In genomic region chrX:38803609-38804480, GRCh38 we compare ENCODE assay signal across 8 cellular contexts. TPM values are rescaled to one million over a fixed set of nuclear protein-coding genes. Genes with fewer than 3 reads are reported as not detected.
DNase-seq lines count a peak whose midpoint lies in the region; ATAC-seq, FAIRE-seq and TF ChIP-seq lines count a peak whose summit lies in the region.

No MANE protein-coding gene starts in this region.

- POLR2A ChIA-PET in CD4-positive, alpha-beta T cell (lab: Charles Lee): interaction anchor here (0.5 to 4.8 kb wide), 6 partner anchors 13 to 87 kb away, joined by 3 to 45 read pairs (median 4); no protein-coding TSS in a partner anchor
- POLR2A ChIA-PET in activated CD4-positive, alpha-beta memory T cell treated with anti-CD3 and anti-CD28 coated beads, Interleukin-2, amount 10 ng/mL, durations not matched to agents 7 days and 5 days (lab: Charles Lee): interaction anchor here (0.6 to 4.9 kb wide), 5 partner anchors 13 to 1373 kb away, joined by 3 to 26 read pairs (median 3); partner anchors contain the start of gene BCOR
- POLR2A ChIA-PET in H1 (lab: Charles Lee; ENCODE audit: partially characterized antibody): interaction anchor here (0.6 to 5.8 kb wide), 23 partner anchors 11 to 391 kb away, joined by 3 to 64 read pairs (median 4); no protein-coding TSS in a partner anchor

- ATAC-seq in CD4-positive, alpha-beta T cell (ENCODE audit: poor library complexity): peak; percentile 21
- ATAC-seq in GM19395 (IDR thresholded peaks at IDR 0.05; ENCODE audit: unreplicated experiment) (peak; percentile 49), HG03469 (IDR thresholded peaks at IDR 0.05; ENCODE audit: unreplicated experiment) (peak; percentile 26), memory B cell (ENCODE audit: low read depth) (peak; percentile 53)

- no peak overlapping the region for H2BK120ac ChIP-seq in H1 (replicated peaks; ENCODE audit: low read depth, low read length)

- peak in 9 of 10 experiments; percentile 33 to 65 (median 48) for DNase-seq in CD4-positive, alpha-beta T cell
- peak; percentile 68 for DNase-seq in NCI-H748 treated with DMSO at 0.1 percent for 48 hours (lab: John Stamatoyannopoulos, UW)
- peak; percentile 80 for DNase-seq in activated CD4-positive, alpha-beta memory T cell treated with anti-CD3 and anti-CD28 coated beads, Interleukin-2, amount 10 ng/mL, durations not matched to agents 7 days and 5 days
- peak; percentile 57 to 79 for DNase-seq in H1 (ENCODE audit: low read depth in 1 of 2, low spot score in 2 of 2)
- DNase-seq in memory B cell (ENCODE audit: low spot score in 2 of 2): peak in 1 of 2 donors; percentile 25
- peak; percentile 29 for DNase-seq in stimulated activated CD8-positive, alpha-beta memory T cell treated with anti-CD3 and anti-CD28 coated beads, Interleukin-12 subunit alpha, Interleukin-12 subunit beta, amount 100 ng/mL, for 4 hours (ENCODE audit: low read depth)

- peak overlapping the region; percentile 89 for H2BK5ac ChIP-seq in H1 (ENCODE audit: low read depth, low read length)

- H3K9ac ChIP-seq in H1 (replicated peaks in 1 of 4; ENCODE audit: extremely low read depth in 1 of 4, low read depth in 3 of 4, low read length in 3 of 4): peak overlapping the region; percentile 79 to 97 (median 83)

- H3K4me3 ChIP-seq in H1 (ENCODE audit: extremely low read depth in 1 of 4, insufficient read depth in 2 of 4, low read depth in 3 of 4, low read length in 4 of 4): peak overlapping the region; percentile 74 to 95 (median 88)

- intact Hi-C loops in CD4-positive, alpha-beta T cell (cut with DNase I, micrococcal nuclease): loop anchor here (10.0 kb wide), 2 partner anchors 71 to 91 kb away; no protein-coding TSS in a partner anchor

- H3K79me2 ChIP-seq in H1 (ENCODE audit: control insufficient read depth in 1 of 2, insufficient read depth in 2 of 2, low read length in 2 of 2): peaks cover 5 to 44% of the 10 kb centered on the region in 2 experiments; a peak in 3 of 4 replicates

- TF ChIP-seq RAD21 in H1 (IDR thresholded peaks at IDR 0.05 in 1 of 2, conservative IDR thresholded peaks at IDR 0.05 in 1 of 2; ENCODE audit: low read depth in 2 of 2, low read length in 2 of 2): no peak

- H3K4ac ChIP-seq in H1 (replicated peaks; ENCODE audit: insufficient read length, low read depth, low read length): peak overlapping the region; percentile 53

- no peaks in the 10 kb centered on the region for H3K27me3 Mint-ChIP-seq in CD4-positive, alpha-beta T cell
- H3K27me3 Mint-ChIP-seq in activated CD4-positive, alpha-beta memory T cell treated with anti-CD3 and anti-CD28 coated beads, Interleukin-2, amount 10 ng/mL, durations not matched to agents 7 days and 5 days: no peaks in the 10 kb centered on the region
- H3K27me3 Mint-ChIP-seq in memory B cell: peaks cover 2% of the 10 kb centered on the region

- H3K4me3 Mint-ChIP-seq in CD4-positive, alpha-beta T cell: peak overlapping the region; percentile 95
- H3K4me3 Mint-ChIP-seq in activated CD4-positive, alpha-beta memory T cell treated with anti-CD3 and anti-CD28 coated beads, Interleukin-2, amount 10 ng/mL, durations not matched to agents 7 days and 5 days: peak overlapping the region; percentile 87
- peak overlapping the region; percentile 91 for H3K4me3 Mint-ChIP-seq in memory B cell

- H3K23me2 ChIP-seq in H1 (ENCODE audit: low read depth, low read length): peaks cover 3% of the 10 kb centered on the region; the same call in 1 of the 2 replicates

- CTCF ChIA-PET in CD4-positive, alpha-beta T cell (lab: Charles Lee): no interaction called here
- CTCF ChIA-PET in activated CD4-positive, alpha-beta memory T cell treated with anti-CD3 and anti-CD28 coated beads, Interleukin-2, amount 10 ng/mL, durations not matched to agents 7 days and 5 days (lab: Charles Lee): interaction anchor here (1.4 kb wide), 1 partner anchor 1051 kb away, joined by 3 read pairs; no protein-coding TSS in a partner anchor
- CTCF ChIA-PET in H1 (lab: Charles Lee; ENCODE audit: partially characterized antibody): no interaction called here

- peak overlapping the region; percentile 98 for H3K27ac Mint-ChIP-seq in CD4-positive, alpha-beta T cell
- peak overlapping the region; percentile 95 for H3K27ac Mint-ChIP-seq in activated CD4-positive, alpha-beta memory T cell treated with anti-CD3 and anti-CD28 coated beads, Interleukin-2, amount 10 ng/mL, durations not matched to agents 7 days and 5 days
- H3K27ac Mint-ChIP-seq in memory B cell: peak overlapping the region; percentile 75

- H3K23ac ChIP-seq in H1 (ENCODE audit: insufficient read length): no peak overlapping the region

- TF ChIP-seq CTCF in CD4-positive, alpha-beta T cell (IDR thresholded peaks at IDR 0.05): no peak
- TF ChIP-seq CTCF in H1 (IDR thresholded peaks at IDR 0.05; ENCODE audit: control extremely low read depth in 1 of 3, insufficient read depth in 1 of 3, low read depth in 1 of 3, low read length in 3 of 3): no peak

- H2BK12ac ChIP-seq in H1 (ENCODE audit: low read depth, low read length): no peak overlapping the region

- peaks cover 47% of the 10 kb centered on the region for H3K4me1 Mint-ChIP-seq in CD4-positive, alpha-beta T cell (ENCODE audit: low read depth)
- H3K4me1 Mint-ChIP-seq in activated CD4-positive, alpha-beta memory T cell treated with anti-CD3 and anti-CD28 coated beads, Interleukin-2, amount 10 ng/mL, durations not matched to agents 7 days and 5 days: peaks cover 21% of the 10 kb centered on the region
- H3K4me1 Mint-ChIP-seq in memory B cell: peaks cover 10% of the 10 kb centered on the region

- TF ChIP-seq POLR2A in H1 (IDR thresholded peaks at IDR 0.05; ENCODE audit: control extremely low read depth in 1 of 2, low read depth in 2 of 2, low read length in 2 of 2): peak; percentile 70 to 93

- no peaks in the 10 kb centered on the region for H3K79me1 ChIP-seq in H1 (ENCODE audit: low read depth, low read length)

- peak overlapping the region; percentile 26 for H3K18ac ChIP-seq in H1 (ENCODE audit: extremely low read depth, low read length)

- H2AK5ac ChIP-seq in H1 (ENCODE audit: low read depth, low read length): no peak overlapping the region

- no peak overlapping the region for H2BK20ac ChIP-seq in H1 (ENCODE audit: low read length)

- 3% methylated on average over 19 of the region's 67 CpGs; no CpG with 5 or more reads in 1 of the 2 experiments for WGBS in H1 (ENCODE audit: extremely low coverage in 1 of 2, insufficient coverage in 1 of 2, insufficient read length in 1 of 2, insufficient replicate concordance in 2 of 2, low coverage in 1 of 2, low lambda C conversion rate in 2 of 2, missing lambda C conversion rate in 1 of 2), 2 experiments

- no peak overlapping the region for H3K14ac ChIP-seq in H1 (ENCODE audit: insufficient read length)

- H2BK15ac ChIP-seq in H1 (ENCODE audit: low read length): no peak overlapping the region

- H3K27ac ChIP-seq in CD4-positive, alpha-beta T cell (ENCODE audit: low read depth, low read length): peak overlapping the region; percentile 85
- peak overlapping the region; percentile 86 for H3K27ac ChIP-seq in H1 (ENCODE audit: low read depth, low read length)

- TF ChIP-seq EP300 in H1 (IDR thresholded peaks at IDR 0.05; ENCODE audit: borderline replicate concordance in 1 of 2, low read depth in 2 of 2, low read length in 2 of 2): peak in 1 of 2 experiments; percentile 59; a peak in 1 of 3 replicates

- no peaks in the 10 kb centered on the region for H3K9me3 ChIP-seq in CD4-positive, alpha-beta T cell (ENCODE audit: control insufficient read depth, low read length)
- H3K9me3 ChIP-seq in H1 (ENCODE audit: insufficient read depth in 2 of 2, low read depth in 1 of 2, low read length in 1 of 2): no peaks in the 10 kb centered on the region

- peaks cover 0 to 3% (median 0%) of the 10 kb centered on the region in 4 experiments; a peak in 2 of 7 replicates for H3K4me1 ChIP-seq in H1 (replicated peaks in 1 of 4; ENCODE audit: control insufficient read depth in 3 of 4, insufficient read depth in 4 of 4, low read length in 3 of 4)

- no peak for FAIRE-seq in H1 (lab: Jason Lieb, UNC)

- H2AFZ ChIP-seq in H1 (ENCODE audit: low read length): no peak overlapping the region

- H4K8ac ChIP-seq in H1 (ENCODE audit: extremely low read depth, insufficient read depth, low read length): peak overlapping the region; percentile 89

- H4K5ac ChIP-seq in H1 (ENCODE audit: insufficient read length, low read depth, low read length): peak overlapping the region; percentile 83

- peaks cover 0 to 34% (median 6%) of the 10 kb centered on the region in 4 experiments; a peak in 3 of 8 replicates for H3K36me3 ChIP-seq in H1 (ENCODE audit: control insufficient read depth in 2 of 4, insufficient read depth in 4 of 4, low read length in 3 of 4)

- no peaks in the 10 kb centered on the region for H4K20me1 ChIP-seq in H1 (replicated peaks in 1 of 2; ENCODE audit: control insufficient read depth in 1 of 2, insufficient read depth in 2 of 2, low read length in 2 of 2)

- peaks cover 36% of the 10 kb centered on the region for H3K36me3 Mint-ChIP-seq in CD4-positive, alpha-beta T cell (ENCODE audit: low read depth)
- peaks cover 46% of the 10 kb centered on the region for H3K36me3 Mint-ChIP-seq in activated CD4-positive, alpha-beta memory T cell treated with anti-CD3 and anti-CD28 coated beads, Interleukin-2, amount 10 ng/mL, durations not matched to agents 7 days and 5 days (ENCODE audit: low read depth)
- H3K36me3 Mint-ChIP-seq in memory B cell: no peaks in the 10 kb centered on the region

- no peaks in the 10 kb centered on the region for H3K9me3 Mint-ChIP-seq in CD4-positive, alpha-beta T cell
- no peaks in the 10 kb centered on the region for H3K9me3 Mint-ChIP-seq in activated CD4-positive, alpha-beta memory T cell treated with anti-CD3 and anti-CD28 coated beads, Interleukin-2, amount 10 ng/mL, durations not matched to agents 7 days and 5 days
- no peaks in the 10 kb centered on the region for H3K9me3 Mint-ChIP-seq in memory B cell

- H3K27me3 ChIP-seq in CD4-positive, alpha-beta T cell (ENCODE audit: control insufficient read depth, insufficient read depth, low read length): no peaks in the 10 kb centered on the region
- H3K27me3 ChIP-seq in H1 (replicated peaks in 1 of 4; ENCODE audit: control insufficient read depth in 3 of 4, extremely low read depth in 1 of 4, insufficient read depth in 3 of 4, low read length in 3 of 4): no peaks in the 10 kb centered on the region

- peak overlapping the region; percentile 97 for H3K56ac ChIP-seq in H1 (replicated peaks; ENCODE audit: insufficient read length, low read depth, low read length)

- H4K91ac ChIP-seq in H1 (replicated peaks; ENCODE audit: insufficient read length, low read length): peak overlapping the region; percentile 74

- peak overlapping the region; percentile 76 to 83 for H3K4me2 ChIP-seq in H1 (ENCODE audit: insufficient read depth in 1 of 2, low read depth in 2 of 2, low read length in 2 of 2)

RNA-seq across cellular contexts. Expression of gene MID1IP1, which starts 2.6 kb away (rescaled TPM):
- total RNA-seq in CD4-positive, alpha-beta T cell: 10 to 100 TPM; 37.0 to 40.9 TPM
- 10 to 100 TPM; 75.7 to 76.4 TPM for total RNA-seq in activated CD4-positive, alpha-beta memory T cell treated with anti-CD3 and anti-CD28 coated beads, Interleukin-2, amount 10 ng/mL, durations not matched to agents 7 days and 5 days
- 118 and 126 TPM in 2 replicates for total RNA-seq in H1 (2021; fragmentation: NEBNext Ultra II Directional; extraction: Animal tissue kit (Norgen Biotek cat#: 25700))
- 128 and 209 TPM in 2 replicates for polyA plus RNA-seq in H1 (2011; rRNA removed)
- 153 TPM for polyA plus RNA-seq in H1 (2011; cell fraction: cytosol; rRNA removed)
- polyA plus RNA-seq in H1 (2011; cell fraction: nucleus; rRNA removed): 105 TPM
- polyA plus RNA-seq in H1 (2012, experiment 1 of 2): 98.1 to 109 TPM (median 106 TPM) in 4 replicates
- polyA plus RNA-seq in H1 (2012, experiment 2 of 2): 112 TPM
- polyA plus RNA-seq in H1 (2013, experiment 1 of 2): 60.9 TPM
- 58.2 TPM for polyA plus RNA-seq in H1 (2013, experiment 2 of 2)
- polyA minus RNA-seq in H1 (2011; rRNA and poly(A)+ RNA removed): 29.2 and 30.6 TPM in 2 replicates
- 77.7 TPM for polyA minus RNA-seq in H1 (2011; cell fraction: cytosol; rRNA and poly(A)+ RNA removed)
- 58.2 TPM for polyA minus RNA-seq in H1 (2011; cell fraction: nucleus; rRNA and poly(A)+ RNA removed)
